Comparison of ENCODE assay signal across 1 cellular context in the genomic region with DNA sequence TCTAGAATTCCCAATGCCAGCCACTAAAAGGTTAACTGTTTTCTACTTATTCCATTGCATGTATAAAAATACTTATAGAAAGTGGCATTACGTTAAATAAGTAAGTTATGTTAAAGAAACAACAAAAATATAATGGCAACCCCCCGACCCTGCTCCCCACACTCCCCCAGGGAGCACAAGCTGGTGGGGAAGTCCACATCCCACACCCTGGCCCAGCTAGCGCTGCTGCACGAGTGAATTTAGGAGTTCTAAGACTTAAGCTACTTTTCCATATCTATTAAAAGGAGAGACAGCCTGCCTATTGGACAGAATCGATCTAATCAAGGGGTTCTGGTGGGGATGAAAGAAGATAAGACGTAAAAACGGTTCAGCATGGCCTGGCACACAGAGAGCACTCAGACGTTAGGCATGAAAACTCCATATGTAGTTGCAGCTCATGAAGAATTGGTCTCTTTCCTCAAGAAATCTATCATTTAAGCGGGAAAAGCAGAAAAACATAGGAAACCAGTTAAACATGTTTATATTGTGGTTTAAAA.
TF ChIP-seq lines count a peak whose summit lies in the region.

No MANE protein-coding gene starts in this region.

TF ChIP-seq in GM23338, 12 proteins besides CTCF, POLR2A, EP300 and RAD21:
- TF ChIP-seq STAT1 (IDR thresholded peaks at IDR 0.05; ENCODE audit: unreplicated experiment) (no peak), POLR2AphosphoS5 (IDR thresholded peaks at IDR 0.05; ENCODE audit: low read depth) (no peak), EZH2phosphoT487 (IDR thresholded peaks at IDR 0.05; ENCODE audit: unreplicated experiment) (no peak), CREB1 (CRISPR knock-in tag; IDR thresholded peaks at IDR 0.05; ENCODE audit: low read depth) (no peak), JUNB (IDR thresholded peaks at IDR 0.05; ENCODE audit: unreplicated experiment) (no peak), NANOG (IDR thresholded peaks at IDR 0.05; ENCODE audit: borderline replicate concordance) (no peak), ZNF114 (CRISPR knock-in tag; IDR thresholded peaks at IDR 0.05) (no peak)
